5 cellular contexts compared by ENCODE assay signal in genomic region chr11:49185597-49185996, GRCh38. TPM values are rescaled to one million over a fixed set of nuclear protein-coding genes. Genes with fewer than 3 reads are reported as not detected.
"Had no signal": no experiment of that assay in that cellular context is flagged by ENCODE, and none has a peak within 500 bp of the region (broad histone marks: within the 10 kb centered on the region; RNA-seq: fewer than 3 reads in every experiment).

No MANE protein-coding gene starts in this region.

RNA-seq across cellular contexts. Expression of gene FOLH1, which starts 22.8 kb away (rescaled TPM):
- total RNA-seq: GM23248, H7, HepG2, HFFc6 had no signal
- polyA plus RNA-seq: GM23248, HepG2, IgD-negative memory B cell had no signal
